Comparison of ENCODE assay signal across 22 cellular contexts in genomic region chr6:132733288-132733687, GRCh38. TPM values are rescaled to one million over a fixed set of nuclear protein-coding genes. Genes with fewer than 3 reads are reported as not detected.
"Had no signal": no experiment of that assay in that cellular context is flagged by ENCODE, and none has a peak within 500 bp of the region (broad histone marks: within the 10 kb centered on the region; RNA-seq: fewer than 3 reads in every experiment).

No MANE protein-coding gene starts in this region.

- H3K4me1 ChIP-seq: adrenal gland, thyroid gland had no signal

- DNase-seq: activated CD4-positive, alpha-beta T cell treated with anti-CD3 and anti-CD28 coated beads for 36 hours; activated CD4-positive, alpha-beta T cell treated with anti-CD3 and anti-CD28 coated beads, Interleukin-2, amount 50 U/mL, for 48 hours; activated gamma-delta T cell treated with Interleukin-2 at 50 U/mL for 16 hours; activated T-cell treated with anti-CD3 and anti-CD28 coated beads for 4 hours; adrenal gland; dermis blood vessel endothelial cell; effector memory CD8-positive, alpha-beta T cell; esophagus squamous epithelium; heart right ventricle; immature natural killer cell; kidney glomerular epithelial cell; nucleus accumbens; posterior cingulate gyrus; stimulated activated CD4-positive, alpha-beta T cell treated with anti-CD3 and anti-CD28 coated beads, Interleukin-12 subunit alpha, Interleukin-12 subunit beta, amount 100 ng/mL, for 4 hours; stimulated activated CD4-positive, alpha-beta T cell treated with anti-CD3 and anti-CD28 coated beads, Interleukin-1b, Interleukin-23, amount 100 ng/mL, for 48 hours; stimulated activated CD8-positive, alpha-beta memory T cell treated with anti-CD3 and anti-CD28 coated beads, Interleukin-4, amount 100 ng/mL, for 48 hours; stimulated activated naive CD4-positive, alpha-beta T cell; thyroid gland had no signal

- H3K36me3 ChIP-seq: adrenal gland, esophagus squamous epithelium, heart right ventricle, thyroid gland had no signal

- H3K9me3 ChIP-seq: adrenal gland, esophagus squamous epithelium, heart right ventricle, thyroid gland had no signal

- H3K27ac ChIP-seq: adrenal gland, thyroid gland had no signal

- H3K4me3 ChIP-seq: adrenal gland, heart right ventricle, thyroid gland had no signal

- ATAC-seq: activated CD4-positive, alpha-beta T cell treated with anti-CD3 and anti-CD28 coated beads for 36 hours; activated naive CD4-positive, alpha-beta T cell treated with anti-CD3 and anti-CD28 coated beads, Interleukin-2, amount 50 U/mL, for 72 hours; effector memory CD8-positive, alpha-beta T cell; heart right ventricle; WTC11 had no signal

- H3K27me3 ChIP-seq: adrenal gland, esophagus squamous epithelium, heart right ventricle, thyroid gland had no signal

RNA-seq across cellular contexts. Expression of gene VNN1, which starts 19.4 kb away (rescaled TPM):
- total RNA-seq: activated CD4-positive, alpha-beta T cell treated with anti-CD3 and anti-CD28 coated beads for 36 hours; activated naive CD4-positive, alpha-beta T cell treated with anti-CD3 and anti-CD28 coated beads, Interleukin-2, amount 50 U/mL, for 72 hours; activated T-helper 1 cell treated with anti-CD3 and anti-CD28 coated beads, Interleukin-12 subunit alpha, Interleukin-12 subunit beta, Interleukin-2, Interleukin-4 antibody, amounts not matched to agents 30 ng/mL and 10 ng/mL and 1 ng/mL, durations not matched to agents 14 hours and 24 hours and 36 hours; chondrocyte; dermis blood vessel endothelial cell had no signal

RNA-seq across cellular contexts. Expression of gene VNN2, which starts 24.4 kb away (rescaled TPM):
- total RNA-seq: chondrocyte, dermis blood vessel endothelial cell, WTC11 had no signal
